In genomic region chr1:92495392-92496066, GRCh38 we compare ENCODE assay signal across 1 cellular context.
A peak's percentile ranks its signal among the peaks of the same experiment; 100 is the strongest.
TF ChIP-seq lines count a peak whose summit lies in the region.

No MANE protein-coding gene starts in this region.

TF ChIP-seq in GM12878, 131 proteins besides CTCF, POLR2A, EP300 and RAD21:
- TF ChIP-seq TCF12 (IDR thresholded peaks at IDR 0.05; ENCODE audit: low read depth, low read length) (0 out of 2 replicates have a peak, but pooled peaks have one; percentile 29), TCF7 (IDR thresholded peaks at IDR 0.05; ENCODE audit: borderline replicate concordance) (0 out of 2 replicates have a peak, but pooled peaks have one; percentile 34), IKZF2 (IDR thresholded peaks at IDR 0.05) (peak in 1 of 2 experiments; percentile 17; a peak in 2 of 4 replicates), MEF2B (IDR thresholded peaks at IDR 0.05; ENCODE audit: partially characterized antibody, poor library complexity, severe bottlenecking) (peak; percentile 17), RUNX3 (IDR thresholded peaks at IDR 0.05; ENCODE audit: low read length) (peak; percentile 75), MTA2 (IDR thresholded peaks at IDR 0.05; ENCODE audit: low read depth) (peak; percentile 36; the same call in 1 of the 2 replicates), KAT2A (conservative IDR thresholded peaks at IDR 0.05; ENCODE audit: control insufficient read depth, low read depth, low read length) (no peak), ZNF622 (IDR thresholded peaks at IDR 0.05) (no peak), NFIC (IDR thresholded peaks at IDR 0.05; ENCODE audit: low read depth, low read length) (0 out of 2 replicates have a peak, but pooled peaks have one; percentile 27)
- TF ChIP-seq, protein P1, sequence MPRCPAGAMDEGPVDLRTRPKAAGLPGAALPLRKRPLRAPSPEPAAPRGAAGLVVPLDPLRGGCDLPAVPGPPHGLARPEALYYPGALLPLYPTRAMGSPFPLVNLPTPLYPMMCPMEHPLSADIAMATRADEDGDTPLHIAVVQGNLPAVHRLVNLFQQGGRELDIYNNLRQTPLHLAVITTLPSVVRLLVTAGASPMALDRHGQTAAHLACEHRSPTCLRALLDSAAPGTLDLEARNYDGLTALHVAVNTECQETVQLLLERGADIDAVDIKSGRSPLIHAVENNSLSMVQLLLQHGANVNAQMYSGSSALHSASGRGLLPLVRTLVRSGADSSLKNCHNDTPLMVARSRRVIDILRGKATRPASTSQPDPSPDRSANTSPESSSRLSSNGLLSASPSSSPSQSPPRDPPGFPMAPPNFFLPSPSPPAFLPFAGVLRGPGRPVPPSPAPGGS (IDR thresholded peaks at IDR 0.05; ENCODE audit: borderline replicate concordance, insufficient read depth, low read depth, low read length, poor library complexity, severe bottlenecking): no peak
